In the genomic region with DNA sequence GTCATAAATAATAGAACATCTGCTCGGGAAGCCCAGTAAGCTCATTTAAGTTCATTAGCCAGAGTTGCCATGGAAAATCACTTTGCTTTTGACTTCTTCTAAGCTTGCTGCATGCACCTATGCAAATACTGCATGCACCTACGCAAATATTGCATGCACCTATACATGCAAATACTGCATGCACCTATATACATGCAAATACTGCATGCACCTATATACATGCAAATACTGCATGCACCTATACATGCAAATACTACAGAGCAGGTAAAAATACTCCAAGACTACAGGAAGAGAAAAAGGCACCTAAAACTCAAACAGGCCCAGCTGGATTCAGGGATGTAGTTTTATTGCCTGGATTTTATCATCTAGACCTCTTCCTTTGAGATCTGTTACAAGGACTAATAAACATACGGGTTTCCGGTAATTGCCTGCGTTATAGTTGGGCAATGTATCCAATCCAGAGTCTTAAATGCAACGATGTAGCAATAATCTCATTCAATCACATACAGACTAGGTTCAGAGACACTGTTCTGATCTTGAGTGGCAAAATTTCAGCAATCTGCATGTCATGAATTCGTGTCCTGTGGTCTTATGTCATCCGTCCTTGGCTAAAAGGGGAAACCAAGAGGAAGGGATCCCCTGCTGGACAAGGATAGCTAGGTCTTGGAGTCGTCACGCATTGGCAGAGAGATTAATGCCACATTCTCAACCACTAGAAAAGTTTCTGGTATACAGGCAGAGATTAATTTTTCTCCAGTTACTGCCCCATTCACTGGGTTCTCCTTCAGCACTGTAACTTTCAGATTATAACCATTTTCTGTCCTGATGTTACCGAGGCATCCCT, we compare ENCODE assay signal across 20 cellular contexts.
DNase-seq lines count a peak whose midpoint lies in the region; ATAC-seq, FAIRE-seq and TF ChIP-seq lines count a peak whose summit lies in the region.
"Had no signal": no experiment of that assay in that cellular context is flagged by ENCODE, and none has a peak within 500 bp of the region (broad histone marks: within the 10 kb centered on the region; RNA-seq: fewer than 3 reads in every experiment).

No MANE protein-coding gene starts in this region.

- no peaks in the 10 kb centered on the region for H3K79me1 ChIP-seq in H9 (ENCODE audit: insufficient read depth, low read depth, low read length, poor library complexity, severe bottlenecking)
- H3K79me1 ChIP-seq in H1 (ENCODE audit: low read depth, low read length): no peaks in the 10 kb centered on the region

- POLR2A ChIA-PET in H1 (lab: Charles Lee; ENCODE audit: partially characterized antibody): no interaction called here
- POLR2A ChIA-PET in GM10248 (lab: Yijun Ruan, JAX): no interaction called here

- H3K36me3 Mint-ChIP-seq in H9 (ENCODE audit: insufficient read depth in 1 of 3, low read depth in 3 of 3): peaks cover 0 to 10% (median 4%) of the 10 kb centered on the region in 3 experiments; a peak in 3 of 7 replicates
- H3K36me3 Mint-ChIP-seq: CD14-positive monocyte, T-cell had no signal

- H3K18ac ChIP-seq in H9 (ENCODE audit: insufficient read length, low read depth, low read length) (no peak overlapping the region), H1 (ENCODE audit: extremely low read depth, low read length) (no peak overlapping the region)

- H3K9ac ChIP-seq in H9 (ENCODE audit: extremely low read depth, insufficient read length, low read length): no peak overlapping the region
- H3K9ac ChIP-seq in H1 (replicated peaks in 1 of 4; ENCODE audit: extremely low read depth in 1 of 4, low read depth in 3 of 4, low read length in 3 of 4): no peak overlapping the region
- H3K9ac ChIP-seq: SK-N-SH had no signal

- H3K4me2 ChIP-seq in H9 (ENCODE audit: insufficient read depth, insufficient read length, low read length) (no peak overlapping the region), H1 (ENCODE audit: insufficient read depth in 1 of 2, low read depth in 2 of 2, low read length in 2 of 2) (no peak overlapping the region)
- H3K4me2 ChIP-seq: PC-9, SK-N-SH had no signal

- no peak overlapping the region for H2BK15ac ChIP-seq in H9 (ENCODE audit: low read depth, low read length)
- H2BK15ac ChIP-seq in H1 (ENCODE audit: low read length): no peak overlapping the region

- H3T11ph ChIP-seq in H9 (ENCODE audit: low read length): no peak overlapping the region

- no peak overlapping the region for H3K4me3 Mint-ChIP-seq in H9
- H3K4me3 Mint-ChIP-seq: CD14-positive monocyte, T-cell had no signal

- H3K4me1 ChIP-seq in H9 (ENCODE audit: insufficient read depth, low read length): peaks cover 4% of the 10 kb centered on the region; the same call in 1 of the 2 replicates
- H3K4me1 ChIP-seq in H1 (replicated peaks in 1 of 4; ENCODE audit: control insufficient read depth in 3 of 4, insufficient read depth in 4 of 4, low read length in 3 of 4): no peaks in the 10 kb centered on the region

- no peak overlapping the region for H2BK120ac ChIP-seq in H9 (ENCODE audit: low read depth, low read length, poor library complexity, severe bottlenecking)
- H2BK120ac ChIP-seq in H1 (replicated peaks; ENCODE audit: low read depth, low read length): no peak overlapping the region

- peaks cover 8 to 11% of the 10 kb centered on the region in 2 experiments for H3K4me1 Mint-ChIP-seq in H9
- H3K4me1 Mint-ChIP-seq: CD14-positive monocyte, T-cell had no signal

- H3K56ac ChIP-seq in H9 (ENCODE audit: insufficient read length, low read depth, low read length) (no peak overlapping the region), H1 (replicated peaks; ENCODE audit: insufficient read length, low read depth, low read length) (no peak overlapping the region)

- no peak overlapping the region for H4K91ac ChIP-seq in H9 (ENCODE audit: insufficient read length, low read depth, low read length)
- H4K91ac ChIP-seq in H1 (replicated peaks; ENCODE audit: insufficient read length, low read length): no peak overlapping the region

- H2BK12ac ChIP-seq in H9 (ENCODE audit: insufficient read length, low read depth, low read length) (no peak overlapping the region), H1 (ENCODE audit: low read depth, low read length) (no peak overlapping the region)

- H3K27ac Mint-ChIP-seq in H9: no peak overlapping the region
- H3K27ac Mint-ChIP-seq: CD14-positive monocyte, T-cell had no signal

- FAIRE-seq in H1 (lab: Jason Lieb, UNC): no peak
- FAIRE-seq: GM19239 had no signal

- H3K9me3 ChIP-seq in H9 (ENCODE audit: control insufficient read depth, low read depth, low read length) (no peaks in the 10 kb centered on the region), H1 (ENCODE audit: insufficient read depth in 2 of 2, low read depth in 1 of 2, low read length in 1 of 2) (no peaks in the 10 kb centered on the region)
- H3K9me3 ChIP-seq: SK-N-SH had no signal

- H3K27ac ChIP-seq in H9 (ENCODE audit: insufficient read length, low read depth, low read length): no peak overlapping the region
- H3K27ac ChIP-seq in H1 (ENCODE audit: low read depth, low read length): no peak overlapping the region
- H3K27ac ChIP-seq: PC-9 had no signal

- peak; percentile 28 for DNase-seq in COLO829 (ENCODE audit: low spot score)
- no peak for DNase-seq in H9
- peak; percentile 20 for DNase-seq in RPMI8226
- no peak for DNase-seq in H1 (ENCODE audit: low read depth in 1 of 2, low spot score in 2 of 2)
- no peak for DNase-seq in cardiac septum (ENCODE audit: low spot score)
- DNase-seq in GM10248 (ENCODE audit: extremely low spot score): no peak
- DNase-seq: COR-L47, DMS53, HCEC 1CT, KG1, NCI-H1436 treated with DMSO at 0.1 percent for 48 hours, NCI-H2081 treated with DMSO at 0.1 percent for 48 hours, NCI-H226, NCI-H748 treated with DMSO at 0.1 percent for 48 hours, PC-9, T-cell had no signal

- H2BK5ac ChIP-seq in H9 (ENCODE audit: insufficient read length, low read length) (no peak overlapping the region), H1 (ENCODE audit: low read depth, low read length) (no peak overlapping the region)

- TF ChIP-seq RAD21 in H1 (IDR thresholded peaks at IDR 0.05 in 1 of 2, conservative IDR thresholded peaks at IDR 0.05 in 1 of 2; ENCODE audit: low read depth in 2 of 2, low read length in 2 of 2): peak; percentile 31 to 43; a peak in 2 of 4 replicates

- H4K5ac ChIP-seq in H9 (ENCODE audit: insufficient read length, low read depth, low read length): no peak overlapping the region
- no peak overlapping the region for H4K5ac ChIP-seq in H1 (ENCODE audit: insufficient read length, low read depth, low read length)

- H3K79me2 ChIP-seq in H9 (ENCODE audit: insufficient read depth, low read length) (no peaks in the 10 kb centered on the region), H1 (ENCODE audit: control insufficient read depth in 1 of 2, insufficient read depth in 2 of 2, low read length in 2 of 2) (no peaks in the 10 kb centered on the region)

- peaks cover 8 to 9% of the 10 kb centered on the region in 2 experiments for H3K9me3 Mint-ChIP-seq in H9

- H3K23ac ChIP-seq in H9 (ENCODE audit: insufficient read length, low read depth, low read length) (no peak overlapping the region), H1 (ENCODE audit: insufficient read length) (no peak overlapping the region)

- WGBS in H9 (ENCODE audit: extremely low coverage, insufficient read length, low lambda C conversion rate): no CpG with 5 or more reads among the region's 11 CpGs
- 86% methylated on average over 11 of the region's 11 CpGs; no CpG with 5 or more reads in 1 of the 2 experiments for WGBS in H1 (ENCODE audit: extremely low coverage in 1 of 2, insufficient coverage in 1 of 2, insufficient read length in 1 of 2, insufficient replicate concordance in 2 of 2, low coverage in 1 of 2, low lambda C conversion rate in 2 of 2, missing lambda C conversion rate in 1 of 2), 2 experiments

- TF ChIP-seq CTCF in H9 (conservative IDR thresholded peaks at IDR 0.05) (peak; percentile 39; the same call in 2 of the 3 replicates), H1 (IDR thresholded peaks at IDR 0.05; ENCODE audit: control extremely low read depth in 1 of 3, insufficient read depth in 1 of 3, low read depth in 1 of 3, low read length in 3 of 3) (peak in 2 of 3 experiments; percentile 1 to 32; a peak in 2 of 4 replicates), GM10248 (IDR thresholded peaks at IDR 0.05; ENCODE audit: control extremely low read depth, extremely low read depth, low read depth, missing control alignments) (no peak)

- no peak for TF ChIP-seq EP300 in H1 (IDR thresholded peaks at IDR 0.05; ENCODE audit: borderline replicate concordance in 1 of 2, low read depth in 2 of 2, low read length in 2 of 2)

- no peaks in the 10 kb centered on the region for H3K23me2 ChIP-seq in H9 (ENCODE audit: insufficient read length, low read depth, low read length, poor library complexity, severe bottlenecking)
- H3K23me2 ChIP-seq in H1 (ENCODE audit: low read depth, low read length): no peaks in the 10 kb centered on the region

- intact Hi-C loops in cardiac septum (cut with DNase I): no loop called here

- CTCF ChIA-PET in H1 (lab: Charles Lee; ENCODE audit: partially characterized antibody): interaction anchor here (0.7 to 1.2 kb wide), 3 partner anchors 10 to 473 kb away, joined by 3 read pairs; no protein-coding TSS in a partner anchor
- CTCF ChIA-PET in GM10248 (lab: Yijun Ruan, JAX): interaction anchor here (1.1 kb wide), 1 partner anchor 10 kb away, joined by 3 read pairs; no protein-coding TSS in a partner anchor

- no peak overlapping the region for H2AFZ ChIP-seq in H9 (ENCODE audit: low read length)
- no peak overlapping the region for H2AFZ ChIP-seq in H1 (ENCODE audit: low read length)
- H2AFZ ChIP-seq: PC-9 had no signal

- no peaks in the 10 kb centered on the region; the same call in none of the 2 replicates for H3K27me3 Mint-ChIP-seq in H9 (ENCODE audit: low read depth)
- H3K27me3 Mint-ChIP-seq: T-cell had no signal

- H2AK5ac ChIP-seq in H9 (ENCODE audit: insufficient read length, low read length) (no peak overlapping the region), H1 (ENCODE audit: low read depth, low read length) (no peak overlapping the region)

- no peak overlapping the region for H3K14ac ChIP-seq in H9 (ENCODE audit: insufficient read depth, low read length)
- no peak overlapping the region for H3K14ac ChIP-seq in H1 (ENCODE audit: insufficient read length)

- ATAC-seq in HG03196 (IDR thresholded peaks at IDR 0.05; ENCODE audit: unreplicated experiment): no peak
- ATAC-seq: T-cell had no signal

- H4K20me1 ChIP-seq in H9 (ENCODE audit: control insufficient read depth, insufficient read depth, insufficient read length) (no peaks in the 10 kb centered on the region), H1 (replicated peaks in 1 of 2; ENCODE audit: control insufficient read depth in 1 of 2, insufficient read depth in 2 of 2, low read length in 2 of 2) (no peaks in the 10 kb centered on the region)

- H3K4me3 ChIP-seq in H1 (ENCODE audit: extremely low read depth in 1 of 4, insufficient read depth in 2 of 4, low read depth in 3 of 4, low read length in 4 of 4): no peak overlapping the region
- H3K4me3 ChIP-seq: PC-9 had no signal

- no peak for TF ChIP-seq POLR2A in H1 (IDR thresholded peaks at IDR 0.05; ENCODE audit: control extremely low read depth in 1 of 2, low read depth in 2 of 2, low read length in 2 of 2)

- no peaks in the 10 kb centered on the region for H3K27me3 ChIP-seq in H9 (ENCODE audit: insufficient read depth, low read length)
- no peaks in the 10 kb centered on the region for H3K27me3 ChIP-seq in H1 (replicated peaks in 1 of 4; ENCODE audit: control insufficient read depth in 3 of 4, extremely low read depth in 1 of 4, insufficient read depth in 3 of 4, low read length in 3 of 4)

- H3K36me3 ChIP-seq in H1 (ENCODE audit: control insufficient read depth in 2 of 4, insufficient read depth in 4 of 4, low read length in 3 of 4): no peaks in the 10 kb centered on the region

- H3K4ac ChIP-seq in H9 (ENCODE audit: low read depth, low read length): no peak overlapping the region
- no peak overlapping the region for H3K4ac ChIP-seq in H1 (replicated peaks; ENCODE audit: insufficient read length, low read depth, low read length)

- H4K8ac ChIP-seq in H9 (replicated peaks; ENCODE audit: insufficient read length, low read depth, low read length): no peak overlapping the region
- H4K8ac ChIP-seq in H1 (ENCODE audit: extremely low read depth, insufficient read depth, low read length): no peak overlapping the region

- no peak overlapping the region for H2BK20ac ChIP-seq in H9 (ENCODE audit: low read depth, low read length, poor library complexity, severe bottlenecking)
- no peak overlapping the region for H2BK20ac ChIP-seq in H1 (ENCODE audit: low read length)

Comparison
In these comparisons a context has a peak if more than half of its experiments do, and no peak if none do; other contexts are left out.
1. DNase-seq: peak in COLO829 (single experiment) and RPMI8226 (single experiment); none in H9 (single experiment), H1 (0 of 2), cardiac septum (single experiment) and GM10248 (single experiment).